1 cellular context compared by ENCODE assay signal in the genomic region with DNA sequence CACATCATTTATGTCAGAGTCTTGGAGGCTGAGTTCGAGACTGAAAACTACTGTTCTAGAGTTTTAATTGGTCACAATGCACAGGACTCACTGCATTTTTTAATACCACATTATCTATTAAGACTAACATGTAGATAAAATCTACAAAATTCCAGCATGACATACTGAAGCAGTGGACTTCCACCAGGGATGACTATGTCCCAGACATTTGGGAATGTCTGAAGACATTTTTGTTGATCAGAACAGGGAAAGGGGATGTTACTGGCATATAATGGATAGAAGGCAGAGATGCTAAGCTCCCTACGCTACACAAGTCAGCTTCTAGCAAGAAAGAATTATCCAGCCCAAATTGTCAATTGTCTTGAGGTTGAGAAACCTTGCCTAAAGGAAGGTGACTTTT.
TF ChIP-seq lines count a peak whose summit lies in the region.

No MANE protein-coding gene starts in this region.

TF ChIP-seq in SK-N-SH treated with all-trans-retinoic acid at 6 μM for 48 hours, 23 proteins besides CTCF, POLR2A, EP300 and RAD21 (continued from another document):
- TF ChIP-seq, protein P1, sequence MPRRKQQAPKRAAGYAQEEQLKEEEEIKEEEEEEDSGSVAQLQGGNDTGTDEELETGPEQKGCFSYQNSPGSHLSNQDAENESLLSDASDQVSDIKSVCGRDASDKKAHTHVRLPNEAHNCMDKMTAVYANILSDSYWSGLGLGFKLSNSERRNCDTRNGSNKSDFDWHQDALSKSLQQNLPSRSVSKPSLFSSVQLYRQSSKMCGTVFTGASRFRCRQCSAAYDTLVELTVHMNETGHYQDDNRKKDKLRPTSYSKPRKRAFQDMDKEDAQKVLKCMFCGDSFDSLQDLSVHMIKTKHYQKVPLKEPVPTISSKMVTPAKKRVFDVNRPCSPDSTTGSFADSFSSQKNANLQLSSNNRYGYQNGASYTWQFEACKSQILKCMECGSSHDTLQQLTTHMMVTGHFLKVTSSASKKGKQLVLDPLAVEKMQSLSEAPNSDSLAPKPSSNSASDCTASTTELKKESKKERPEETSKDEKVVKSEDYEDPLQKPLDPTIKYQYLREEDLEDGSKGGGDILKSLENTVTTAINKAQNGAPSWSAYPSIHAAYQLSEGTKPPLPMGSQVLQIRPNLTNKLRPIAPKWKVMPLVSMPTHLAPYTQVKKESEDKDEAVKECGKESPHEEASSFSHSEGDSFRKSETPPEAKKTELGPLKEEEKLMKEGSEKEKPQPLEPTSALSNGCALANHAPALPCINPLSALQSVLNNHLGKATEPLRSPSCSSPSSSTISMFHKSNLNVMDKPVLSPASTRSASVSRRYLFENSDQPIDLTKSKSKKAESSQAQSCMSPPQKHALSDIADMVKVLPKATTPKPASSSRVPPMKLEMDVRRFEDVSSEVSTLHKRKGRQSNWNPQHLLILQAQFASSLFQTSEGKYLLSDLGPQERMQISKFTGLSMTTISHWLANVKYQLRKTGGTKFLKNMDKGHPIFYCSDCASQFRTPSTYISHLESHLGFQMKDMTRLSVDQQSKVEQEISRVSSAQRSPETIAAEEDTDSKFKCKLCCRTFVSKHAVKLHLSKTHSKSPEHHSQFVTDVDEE (CRISPR knock-in tag; IDR thresholded peaks at IDR 0.05): no peak
